In the genomic region with DNA sequence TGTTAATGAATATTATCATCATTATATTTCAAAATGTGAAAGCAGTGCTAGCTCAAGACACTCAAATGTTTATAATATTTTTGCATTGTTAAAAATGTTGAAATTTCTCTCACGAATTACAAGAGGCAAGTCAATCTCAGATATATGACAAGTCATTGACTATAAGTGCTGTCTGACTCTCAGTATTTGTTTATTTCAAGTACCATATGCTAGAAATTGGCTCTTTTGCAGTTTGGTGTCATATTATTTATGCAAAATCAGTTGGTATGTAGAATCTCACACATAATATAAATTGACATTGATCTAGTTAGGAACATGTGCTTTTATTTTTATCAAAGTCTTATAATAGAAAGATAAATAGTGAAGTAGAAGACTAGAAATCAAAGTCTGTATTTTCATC, we compare ENCODE assay signal across 22 cellular contexts.
"Had no signal": no experiment of that assay in that cellular context is flagged by ENCODE, and none has a peak within 500 bp of the region (broad histone marks: within the 10 kb centered on the region; RNA-seq: fewer than 3 reads in every experiment).

No MANE protein-coding gene starts in this region.

- H3K4me1 Mint-ChIP-seq: activated naive CD8-positive, alpha-beta T cell treated with anti-CD3 and anti-CD28 coated beads, Interleukin-2, amount 10 ng/mL, durations not matched to agents 7 days and 5 days; immature natural killer cell; natural killer cell had no signal

- H3K27ac Mint-ChIP-seq: activated naive CD8-positive, alpha-beta T cell treated with anti-CD3 and anti-CD28 coated beads, Interleukin-2, amount 10 ng/mL, durations not matched to agents 7 days and 5 days; dendritic cell treated with granulocyte-macrophage colony-stimulating factor and Interleukin-4, amounts not matched to agents 40 ng/mL and 50 ng/mL, for 4 days; immature natural killer cell; natural killer cell; progenitor cell of endocrine pancreas; stimulated activated naive CD8-positive, alpha-beta T cell treated with anti-CD3 and anti-CD28 coated beads, Interleukin-15, Interleukin-2, amounts not matched to agents 100 ng/mL and 50 ng/mL, for 24 hours had no signal

- DNase-seq: activated CD4-positive, alpha-beta T cell treated with anti-CD3 and anti-CD28 coated beads for 4 hours; activated CD4-positive, alpha-beta T cell treated with anti-CD3 and anti-CD28 coated beads, Interleukin-2, amount 50 U/mL, for 48 hours; activated CD4-positive, CD25-positive, alpha-beta regulatory T cell; activated naive CD4-positive, alpha-beta T cell treated with Interleukin-2 at 50 U/mL for 16 hours; activated naive CD8-positive, alpha-beta T cell treated with anti-CD3 and anti-CD28 coated beads, Interleukin-2, amount 10 ng/mL, durations not matched to agents 7 days and 5 days; activated T-cell treated with anti-CD3 and anti-CD28 coated beads, Interleukin-2, amount 50 U/mL, for 48 hours; body of pancreas; effector CD4-positive, alpha-beta T cell; erythroblast; immature natural killer cell; kidney glomerular epithelial cell; left lung; midbrain; natural killer cell; retina; spleen; T-helper 1 cell; T-helper 9 cell; tibial artery had no signal

- H3K4me3 Mint-ChIP-seq: activated naive CD8-positive, alpha-beta T cell treated with anti-CD3 and anti-CD28 coated beads, Interleukin-2, amount 10 ng/mL, durations not matched to agents 7 days and 5 days; dendritic cell treated with granulocyte-macrophage colony-stimulating factor and Interleukin-4, amounts not matched to agents 40 ng/mL and 50 ng/mL, for 4 days; immature natural killer cell; natural killer cell; stimulated activated naive CD8-positive, alpha-beta T cell treated with anti-CD3 and anti-CD28 coated beads, Interleukin-15, Interleukin-2, amounts not matched to agents 100 ng/mL and 50 ng/mL, for 24 hours had no signal

- H3K4me3 ChIP-seq: body of pancreas, left lung, spleen, tibial artery had no signal

- H3K9me3 ChIP-seq: body of pancreas, left lung, spleen, tibial artery had no signal

- H3K27me3 ChIP-seq: body of pancreas, left lung, spleen, tibial artery had no signal

- H3K9me3 Mint-ChIP-seq: activated naive CD8-positive, alpha-beta T cell treated with anti-CD3 and anti-CD28 coated beads, Interleukin-2, amount 10 ng/mL, durations not matched to agents 7 days and 5 days; dendritic cell treated with granulocyte-macrophage colony-stimulating factor and Interleukin-4, amounts not matched to agents 40 ng/mL and 50 ng/mL, for 4 days; natural killer cell; stimulated activated naive CD8-positive, alpha-beta T cell treated with anti-CD3 and anti-CD28 coated beads, Interleukin-15, Interleukin-2, amounts not matched to agents 100 ng/mL and 50 ng/mL, for 24 hours had no signal

- H3K27me3 Mint-ChIP-seq: dendritic cell treated with granulocyte-macrophage colony-stimulating factor and Interleukin-4, amounts not matched to agents 40 ng/mL and 50 ng/mL, for 4 days; progenitor cell of endocrine pancreas had no signal

- ATAC-seq: body of pancreas, left lung, natural killer cell had no signal

- H3K27ac ChIP-seq: body of pancreas, left lung, spleen, tibial artery had no signal

- H3K36me3 Mint-ChIP-seq: activated naive CD8-positive, alpha-beta T cell treated with anti-CD3 and anti-CD28 coated beads, Interleukin-2, amount 10 ng/mL, durations not matched to agents 7 days and 5 days; immature natural killer cell; natural killer cell had no signal

- H3K4me1 ChIP-seq: body of pancreas, left lung, spleen, tibial artery had no signal

- H3K36me3 ChIP-seq: left lung, spleen, tibial artery had no signal
